Comparison of ENCODE assay signal across 24 cellular contexts in the genomic region with DNA sequence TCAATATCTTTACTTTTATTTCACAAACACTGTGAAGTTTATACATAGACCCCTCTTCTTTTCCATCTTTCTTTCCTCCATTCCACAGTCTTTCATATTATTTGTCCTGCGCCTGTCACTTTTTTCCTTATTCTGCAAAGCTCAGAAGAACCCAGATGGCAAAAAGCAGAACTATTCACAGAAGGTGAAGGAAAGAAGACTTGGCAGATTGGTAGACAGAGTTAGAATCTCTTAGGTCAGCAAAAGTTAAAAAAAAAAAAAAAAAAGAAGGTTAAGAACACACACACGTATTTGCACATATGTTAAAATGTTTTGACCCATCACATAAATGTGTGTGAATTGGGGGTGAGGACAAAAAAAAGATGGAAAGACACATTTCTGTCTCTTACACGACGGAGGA.
"Had no signal": no experiment of that assay in that cellular context is flagged by ENCODE, and none has a peak within 500 bp of the region (broad histone marks: within the 10 kb centered on the region; RNA-seq: fewer than 3 reads in every experiment).

No MANE protein-coding gene starts in this region.

- H3K4me1 ChIP-seq: SJSA1 had no signal

- H3K36me3 ChIP-seq: SJSA1 had no signal

- H3K4me3 ChIP-seq: SJSA1, SK-N-MC had no signal

- DNase-seq: Kasumi-1, MM.1S, NCI-H1092 treated with DMSO at 0.1 percent for 48 hours, NCI-H1436, NCI-H187, NCI-H2029, NCI-H2081 treated with DMSO at 0.1 percent for 48 hours, NCI-H2171, NCI-H226, NCI-H446, NCI-H510A, NCI-H524 treated with DMSO at 0.1 percent for 48 hours, NCI-H69, NCI-H774, SIG-M5, SW 1271, T-cell had no signal

- H3K4me2 ChIP-seq: KMS-11 had no signal

- H3K27ac ChIP-seq: HL-60, KMS-11, RWPE1, SJSA1, SK-N-MC had no signal

- H3K9ac ChIP-seq: KMS-11 had no signal

- H3K9me3 ChIP-seq: SJSA1 had no signal

- ATAC-seq: T-cell had no signal

- FAIRE-seq: HTR-8/SVneo, RCC 7860 had no signal
